In the genomic region with DNA sequence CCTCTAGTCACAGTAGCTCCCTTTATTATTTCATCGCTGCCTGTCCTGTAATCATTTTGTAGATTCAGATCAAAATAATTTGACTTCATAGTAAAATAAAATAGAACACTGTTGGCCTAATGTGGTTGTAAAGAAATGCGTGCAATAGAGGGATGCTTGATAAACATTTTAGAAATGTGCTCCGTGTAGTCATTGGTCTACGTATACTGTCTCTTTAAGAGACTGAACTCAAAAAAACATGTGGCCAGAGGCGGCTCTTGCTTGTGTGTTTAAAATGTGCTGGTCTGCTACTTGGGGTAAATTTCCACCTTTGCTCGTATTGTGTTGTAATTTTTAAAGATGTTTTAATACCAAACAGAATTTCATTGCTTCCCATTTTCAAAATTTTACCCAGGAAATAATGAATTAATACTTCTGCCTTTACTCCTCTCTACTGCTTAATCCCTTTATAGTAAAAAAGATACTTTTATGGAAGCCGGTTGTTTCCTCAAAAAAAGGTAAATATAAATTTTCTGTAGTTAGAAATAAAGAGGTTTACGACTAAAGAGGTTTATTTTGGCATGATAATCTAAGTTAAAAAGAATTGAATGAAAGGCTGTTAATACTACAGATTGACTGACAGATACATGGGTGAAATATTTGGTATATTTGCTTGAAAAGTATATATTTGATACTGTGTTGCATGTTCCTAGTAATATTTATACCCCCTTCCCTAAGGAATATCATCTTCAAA, we compare ENCODE assay signal across 15 cellular contexts. TPM values are rescaled to one million over a fixed set of nuclear protein-coding genes. Genes with fewer than 3 reads are reported as not detected.
DNase-seq lines count a peak whose midpoint lies in the region; FAIRE-seq lines count a peak whose summit lies in the region.
"Had no signal": no experiment of that assay in that cellular context is flagged by ENCODE, and none has a peak within 500 bp of the region (broad histone marks: within the 10 kb centered on the region; RNA-seq: fewer than 3 reads in every experiment).

No MANE protein-coding gene starts in this region.

- H3K36me3 Mint-ChIP-seq in activated naive CD8-positive, alpha-beta T cell treated with anti-CD3 and anti-CD28 coated beads for 36 hours = peaks cover 3% of the 10 kb centered on the region

- H3K9ac ChIP-seq in iPS-20b (ENCODE audit: low read depth, low read length) = peak overlapping the region; percentile 93
- H3K9ac ChIP-seq: parathyroid adenoma had no signal

- FAIRE-seq in TTC549 (lab: Jason Lieb, UNC) = peak; percentile 7

- DNase-seq in DMS114 treated with DMSO at 0.1 percent for 48 hours (lab: John Stamatoyannopoulos, UW; ENCODE audit: unreplicated experiment) = peak; percentile 46
- no peak for DNase-seq in posterior cingulate gyrus
- DNase-seq in activated naive CD8-positive, alpha-beta T cell treated with anti-CD3 and anti-CD28 coated beads for 36 hours = no peak
- DNase-seq in COR-L47 (lab: John Stamatoyannopoulos, UW) = no peak
- DNase-seq in hippocampal formation (lab: John Stamatoyannopoulos, UW) = no peak
- DNase-seq: activated B cell treated with CpG ODN at 0.5 μM for 24 hours; left ventricle myocardium superior; NCI-H146; stimulated activated CD4-positive, alpha-beta T cell treated with anti-CD3 and anti-CD28 coated beads, Interleukin-4, amount 100 ng/mL, for 4 hours had no signal

- peaks cover 18% of the 10 kb centered on the region; the same call in 1 of the 2 replicates for H3K4me1 ChIP-seq in iPS-20b (ENCODE audit: insufficient read depth, low read length)
- H3K4me1 ChIP-seq: parathyroid adenoma had no signal

- H3K27me3 Mint-ChIP-seq in activated naive CD8-positive, alpha-beta T cell treated with anti-CD3 and anti-CD28 coated beads for 36 hours = peaks cover 57% of the 10 kb centered on the region

- peak overlapping the region; percentile 90 for H3K4me3 ChIP-seq in iPS-20b (ENCODE audit: low read length)
- H3K4me3 ChIP-seq: suprapubic skin had no signal

- no peaks in the 10 kb centered on the region for H3K9me3 ChIP-seq in KOPT-K1 (ENCODE audit: insufficient read depth, low read length, poor library complexity, severe bottlenecking)
- no peaks in the 10 kb centered on the region for H3K9me3 ChIP-seq in iPS-20b (ENCODE audit: insufficient read depth, low read depth, low read length)
- H3K9me3 ChIP-seq: suprapubic skin had no signal

- H3K36me3 ChIP-seq in KOPT-K1 (ENCODE audit: insufficient read depth, low read length) = peaks cover 18% of the 10 kb centered on the region
- H3K36me3 ChIP-seq in iPS-20b (ENCODE audit: insufficient read depth, low read depth, low read length) = peaks cover 19% of the 10 kb centered on the region
- H3K36me3 ChIP-seq: suprapubic skin had no signal

- H3K9me3 Mint-ChIP-seq in activated naive CD8-positive, alpha-beta T cell treated with anti-CD3 and anti-CD28 coated beads for 36 hours = peaks cover 8% of the 10 kb centered on the region
- H3K9me3 Mint-ChIP-seq: activated B cell treated with CpG ODN at 0.5 μM for 24 hours had no signal

- no peak overlapping the region for H3K4me3 Mint-ChIP-seq in activated naive CD8-positive, alpha-beta T cell treated with anti-CD3 and anti-CD28 coated beads for 36 hours
- H3K4me3 Mint-ChIP-seq: activated B cell treated with CpG ODN at 0.5 μM for 24 hours had no signal

- no peak overlapping the region for H3K27ac Mint-ChIP-seq in activated naive CD8-positive, alpha-beta T cell treated with anti-CD3 and anti-CD28 coated beads for 36 hours
- H3K27ac Mint-ChIP-seq: activated B cell treated with CpG ODN at 0.5 μM for 24 hours had no signal

- H3K4me1 Mint-ChIP-seq in activated naive CD8-positive, alpha-beta T cell treated with anti-CD3 and anti-CD28 coated beads for 36 hours = peaks cover 18% of the 10 kb centered on the region

- intact Hi-C loops in posterior cingulate gyrus (cut with DNase I) = no loop called here

- peak overlapping the region; percentile 98 for H3K27ac ChIP-seq in KOPT-K1 (ENCODE audit: low read depth, low read length, poor library complexity, severe bottlenecking)
- peak overlapping the region; percentile 96 for H3K27ac ChIP-seq in iPS-20b (ENCODE audit: low read length)
- H3K27ac ChIP-seq: HL-60, parathyroid adenoma, suprapubic skin had no signal

- no peaks in the 10 kb centered on the region for H3K27me3 ChIP-seq in iPS-20b (ENCODE audit: insufficient read depth, low read length)

RNA-seq across cellular contexts. Expression of a gene that starts 2.0 kb away (rescaled TPM):
- under 1 TPM in 1 of 2 experiments, not detected in 1; 0.18 TPM for total RNA-seq in activated naive CD8-positive, alpha-beta T cell treated with anti-CD3 and anti-CD28 coated beads for 36 hours
- total RNA-seq: activated B cell treated with CpG ODN at 0.5 μM for 24 hours, left ventricle myocardium superior, suprapubic skin had no signal
